Comparison of ENCODE assay signal across 13 cellular contexts in the genomic region with DNA sequence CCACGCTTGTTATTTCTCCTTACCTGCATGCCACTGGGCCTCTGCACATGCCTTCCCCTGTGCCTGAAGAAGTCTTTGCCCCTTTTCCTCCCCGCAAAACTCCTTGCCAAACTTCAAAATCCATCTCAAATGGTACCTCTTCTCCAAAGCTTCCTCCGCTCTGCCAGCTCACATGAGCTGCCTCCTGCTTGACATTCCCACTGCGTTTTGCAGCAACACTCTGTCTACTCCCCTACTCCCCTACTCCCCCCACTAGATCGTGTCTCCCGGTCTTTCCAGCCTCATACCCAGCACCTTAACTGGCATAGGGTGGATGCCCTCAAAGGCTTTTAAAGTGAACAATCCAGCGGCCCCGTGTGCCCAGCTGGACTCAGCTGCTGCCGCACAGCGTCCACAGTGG.
DNase-seq lines count a peak whose midpoint lies in the region; ATAC-seq, FAIRE-seq and TF ChIP-seq lines count a peak whose summit lies in the region.
"Had no signal": no experiment of that assay in that cellular context is flagged by ENCODE, and none has a peak within 500 bp of the region (broad histone marks: within the 10 kb centered on the region; RNA-seq: fewer than 3 reads in every experiment).

No MANE protein-coding gene starts in this region.

- peak overlapping the region; percentile 45 to 83 (median 74) for H3K27ac ChIP-seq in body of pancreas
- H3K27ac ChIP-seq in HepG2 (ENCODE audit: extremely low read length, insufficient read depth, low read length), result no peak overlapping the region
- peak overlapping the region; percentile 87 for H3K27ac ChIP-seq in skeletal muscle tissue (ENCODE audit: low read depth, low read length)

- TF ChIP-seq RAD21 in HepG2 (CRISPR knock-in tag; IDR thresholded peaks at IDR 0.05), result no peak

- no peak for TF ChIP-seq EP300 in HepG2 (IDR thresholded peaks at IDR 0.05; ENCODE audit: low read depth in 2 of 2, low read length in 2 of 2)
- TF ChIP-seq EP300 in HepG2 (CRISPR knock-in tag; IDR thresholded peaks at IDR 0.05; ENCODE audit: borderline replicate concordance), result no peak

- H4K20me1 ChIP-seq in HepG2 (ENCODE audit: insufficient read depth, low read length), result peaks cover 82% of the 10 kb centered on the region; the same call in 1 of the 2 replicates

- TF ChIP-seq POLR2A in body of pancreas (IDR thresholded peaks at IDR 0.05) (no peak), HepG2 (IDR thresholded peaks at IDR 0.05; ENCODE audit: insufficient read depth in 1 of 2, low read depth in 2 of 2, low read length in 2 of 2) (no peak)

- DNase-seq in AG04449 (ENCODE audit: low read depth, low spot score), result no peak
- DNase-seq in body of pancreas, result no peak
- no peak for DNase-seq in HepG2 (ENCODE audit: low spot score)
- no peak for DNase-seq in NOMO-1 (lab: John Stamatoyannopoulos, UW; ENCODE audit: unreplicated experiment in 2 of 2)
- no peak for DNase-seq in NCI-H2171 (lab: John Stamatoyannopoulos, UW)
- no peak for DNase-seq in stimulated activated CD4-positive, alpha-beta T cell treated with anti-CD3 and anti-CD28 coated beads, Interleukin-4, amount 100 ng/mL, for 24 hours
- no peak for DNase-seq in Ammon's horn (ENCODE audit: low spot score)
- DNase-seq: AML-193; stimulated activated CD4-positive, alpha-beta T cell treated with anti-CD3 and anti-CD28 coated beads, Interleukin-2, amount 100 ng/mL, for 24 hours; stimulated activated naive CD8-positive, alpha-beta T cell treated with anti-CD3 and anti-CD28 coated beads, Interleukin-15, Interleukin-2, amounts not matched to agents 100 U/mL and 50 U/mL, for 24 hours had no signal

- WGBS in body of pancreas, 2 donors, result 55 to 56% methylated on average over 10 of the region's 10 CpGs
- WGBS in HepG2 (ENCODE audit: low lambda C conversion rate), result 72% methylated on average over 10 of the region's 10 CpGs

- no peaks in the 10 kb centered on the region for H3K9me3 ChIP-seq in body of pancreas
- no peaks in the 10 kb centered on the region for H3K9me3 ChIP-seq in HepG2 (ENCODE audit: low read length)
- no peaks in the 10 kb centered on the region for H3K9me3 ChIP-seq in skeletal muscle tissue (ENCODE audit: control insufficient read depth in 3 of 3, low read length in 3 of 3)

- intact Hi-C loops in body of pancreas (cut with DNase I), result no loop called here
- intact Hi-C loops in HepG2 (cut with micrococcal nuclease; ENCODE audit: unreplicated experiment), result no loop called here

- H3K9ac ChIP-seq in HepG2 (ENCODE audit: insufficient read depth, low read depth, low read length), result no peak overlapping the region
- peak overlapping the region; percentile 63 to 79 (median 66) for H3K9ac ChIP-seq in skeletal muscle tissue (ENCODE audit: low read depth in 1 of 3, low read length in 3 of 3)

- H3K4me2 ChIP-seq in HepG2 (ENCODE audit: low read depth, low read length), result peak overlapping the region; percentile 2; the same call in 1 of the 2 replicates

- POLR2A ChIA-PET in AG04449 (lab: Yijun Ruan, JAX) (interaction anchor here (0.8 to 1.3 kb wide), 2 partner anchors 16 to 28 kb away, joined by 3 read pairs; no protein-coding TSS in a partner anchor), HepG2 (lab: Yijun Ruan, JAX) (no interaction called here)

- BruUV-seq in HepG2 (replicated peaks; lab: Mats Ljungman, UMichigan), result no TSS peak

- ATAC-seq in body of pancreas, result no peak
- no peak for ATAC-seq in HepG2
- ATAC-seq: stimulated activated naive CD8-positive, alpha-beta T cell treated with anti-CD3 and anti-CD28 coated beads, Interleukin-15, Interleukin-2, amounts not matched to agents 100 U/mL and 50 U/mL, for 24 hours had no signal

- H3K79me2 ChIP-seq in HepG2 (ENCODE audit: insufficient read depth, low read length), result peaks cover 16% of the 10 kb centered on the region

- TF ChIP-seq CTCF in AG04449 (IDR thresholded peaks at IDR 0.05; ENCODE audit: insufficient read depth, low read length, missing control alignments), result no peak
- no peak for TF ChIP-seq CTCF in body of pancreas (IDR thresholded peaks at IDR 0.05)
- TF ChIP-seq CTCF in HepG2 (CRISPR knock-in tag; IDR thresholded peaks at IDR 0.05), result no peak

- in situ Hi-C loops in HepG2 (cut with HindIII; ENCODE audit: extremely low pct_ligation_motif_present, low pct_unique_long_range_greater_than_20kb), result no loop called here

- H3K4me3 ChIP-seq in AG04449 (ENCODE audit: low read depth, low read length) (peak overlapping the region; percentile 8; the same call in 1 of the 2 replicates), body of pancreas (no peak overlapping the region), HepG2 (replicated peaks in 1 of 3; ENCODE audit: insufficient read depth in 1 of 3, low read depth in 2 of 3, low read length in 3 of 3) (peak overlapping the region in 1 of 3 experiments; percentile 19; a peak in 1 of 6 replicates), skeletal muscle tissue (ENCODE audit: low read length in 3 of 3) (peak overlapping the region; percentile 17 to 41 (median 35))

- no peaks in the 10 kb centered on the region for H3K36me3 ChIP-seq in body of pancreas (replicated peaks in 1 of 2; ENCODE audit: insufficient read depth in 1 of 2, low read depth in 2 of 2)
- no peaks in the 10 kb centered on the region; a peak in 2 of 5 replicates for H3K36me3 ChIP-seq in HepG2 (replicated peaks in 1 of 2; ENCODE audit: control insufficient read depth in 1 of 2, insufficient read depth in 2 of 2, low read length in 2 of 2)
- H3K36me3 ChIP-seq in skeletal muscle tissue (ENCODE audit: control insufficient read depth in 3 of 3, insufficient read depth in 3 of 3, low read length in 3 of 3), result peaks cover 0 to 4% (median 4%) of the 10 kb centered on the region in 3 donors

- H3K4me1 ChIP-seq in body of pancreas, result peaks cover 100% of the 10 kb centered on the region
- peaks cover 86% of the 10 kb centered on the region for H3K4me1 ChIP-seq in HepG2 (ENCODE audit: insufficient read depth, low read length)
- peaks cover 85 to 92% (median 88%) of the 10 kb centered on the region in 3 donors for H3K4me1 ChIP-seq in skeletal muscle tissue (ENCODE audit: control insufficient read depth in 3 of 3, insufficient read depth in 3 of 3, low read length in 3 of 3)

- H3K27me3 ChIP-seq in body of pancreas, result no peaks in the 10 kb centered on the region
- H3K27me3 ChIP-seq in HepG2 (ENCODE audit: control insufficient read depth in 1 of 2, insufficient read depth in 2 of 2, low read length in 2 of 2), result no peaks in the 10 kb centered on the region; a peak in 2 of 5 replicates
- no peaks in the 10 kb centered on the region for H3K27me3 ChIP-seq in skeletal muscle tissue (ENCODE audit: control insufficient read depth in 3 of 3, insufficient read depth in 3 of 3, low read length in 3 of 3)

- no peak overlapping the region for H2AFZ ChIP-seq in HepG2 (ENCODE audit: low read length)

- FAIRE-seq in HepG2 (lab: Jason Lieb, UNC), result no peak
- FAIRE-seq: endometrium, TTC549 had no signal

- CTCF ChIA-PET in AG04449 (lab: Yijun Ruan, JAX), result no interaction called here
- CTCF ChIA-PET in HepG2 (lab: Yijun Ruan, JAX; ENCODE audit: low intra/inter-chr PET ratio, low total read pairs), result no interaction called here

TF ChIP-seq in HepG2, 621 proteins besides CTCF, POLR2A, EP300 and RAD21:
- TF ChIP-seq ZNF557 (CRISPR knock-in tag; IDR thresholded peaks at IDR 0.05), result no peak
- TF ChIP-seq, protein P1, sequence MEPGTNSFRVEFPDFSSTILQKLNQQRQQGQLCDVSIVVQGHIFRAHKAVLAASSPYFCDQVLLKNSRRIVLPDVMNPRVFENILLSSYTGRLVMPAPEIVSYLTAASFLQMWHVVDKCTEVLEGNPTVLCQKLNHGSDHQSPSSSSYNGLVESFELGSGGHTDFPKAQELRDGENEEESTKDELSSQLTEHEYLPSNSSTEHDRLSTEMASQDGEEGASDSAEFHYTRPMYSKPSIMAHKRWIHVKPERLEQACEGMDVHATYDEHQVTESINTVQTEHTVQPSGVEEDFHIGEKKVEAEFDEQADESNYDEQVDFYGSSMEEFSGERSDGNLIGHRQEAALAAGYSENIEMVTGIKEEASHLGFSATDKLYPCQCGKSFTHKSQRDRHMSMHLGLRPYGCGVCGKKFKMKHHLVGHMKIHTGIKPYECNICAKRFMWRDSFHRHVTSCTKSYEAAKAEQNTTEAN (CRISPR knock-in tag; conservative IDR thresholded peaks at IDR 0.05), result no peak
- TF ChIP-seq RARA (CRISPR knock-in tag; IDR thresholded peaks at IDR 0.05), result no peak
- TF ChIP-seq, protein P2, sequence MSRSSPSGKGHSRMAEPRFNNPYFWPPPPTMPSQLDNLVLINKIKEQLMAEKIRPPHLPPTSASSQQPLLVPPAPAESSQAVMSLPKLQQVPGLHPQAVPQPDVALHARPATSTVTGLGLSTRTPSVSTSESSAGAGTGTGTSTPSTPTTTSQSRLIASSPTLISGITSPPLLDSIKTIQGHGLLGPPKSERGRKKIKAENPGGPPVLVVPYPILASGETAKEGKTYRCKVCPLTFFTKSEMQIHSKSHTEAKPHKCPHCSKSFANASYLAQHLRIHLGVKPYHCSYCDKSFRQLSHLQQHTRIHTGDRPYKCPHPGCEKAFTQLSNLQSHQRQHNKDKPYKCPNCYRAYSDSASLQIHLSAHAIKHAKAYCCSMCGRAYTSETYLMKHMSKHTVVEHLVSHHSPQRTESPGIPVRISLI (CRISPR knock-in tag; IDR thresholded peaks at IDR 0.05; ENCODE audit: borderline replicate concordance), result no peak
- no peak for TF ChIP-seq ZC3H4 (CRISPR knock-in tag; IDR thresholded peaks at IDR 0.05; ENCODE audit: borderline replicate concordance)
- TF ChIP-seq, protein P3, sequence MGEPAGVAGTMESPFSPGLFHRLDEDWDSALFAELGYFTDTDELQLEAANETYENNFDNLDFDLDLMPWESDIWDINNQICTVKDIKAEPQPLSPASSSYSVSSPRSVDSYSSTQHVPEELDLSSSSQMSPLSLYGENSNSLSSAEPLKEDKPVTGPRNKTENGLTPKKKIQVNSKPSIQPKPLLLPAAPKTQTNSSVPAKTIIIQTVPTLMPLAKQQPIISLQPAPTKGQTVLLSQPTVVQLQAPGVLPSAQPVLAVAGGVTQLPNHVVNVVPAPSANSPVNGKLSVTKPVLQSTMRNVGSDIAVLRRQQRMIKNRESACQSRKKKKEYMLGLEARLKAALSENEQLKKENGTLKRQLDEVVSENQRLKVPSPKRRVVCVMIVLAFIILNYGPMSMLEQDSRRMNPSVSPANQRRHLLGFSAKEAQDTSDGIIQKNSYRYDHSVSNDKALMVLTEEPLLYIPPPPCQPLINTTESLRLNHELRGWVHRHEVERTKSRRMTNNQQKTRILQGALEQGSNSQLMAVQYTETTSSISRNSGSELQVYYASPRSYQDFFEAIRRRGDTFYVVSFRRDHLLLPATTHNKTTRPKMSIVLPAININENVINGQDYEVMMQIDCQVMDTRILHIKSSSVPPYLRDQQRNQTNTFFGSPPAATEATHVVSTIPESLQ (CRISPR knock-in tag; conservative IDR thresholded peaks at IDR 0.05), result no peak

Comparison
In these comparisons a context has a peak if more than half of its experiments do, and no peak if none do; other contexts are left out.
1. H3K4me3 ChIP-seq: peak in AG04449 (single experiment) and skeletal muscle tissue (3 of 3); none in body of pancreas (0 of 2).